ENCODE assay signal across 2 cellular contexts in the genomic region with DNA sequence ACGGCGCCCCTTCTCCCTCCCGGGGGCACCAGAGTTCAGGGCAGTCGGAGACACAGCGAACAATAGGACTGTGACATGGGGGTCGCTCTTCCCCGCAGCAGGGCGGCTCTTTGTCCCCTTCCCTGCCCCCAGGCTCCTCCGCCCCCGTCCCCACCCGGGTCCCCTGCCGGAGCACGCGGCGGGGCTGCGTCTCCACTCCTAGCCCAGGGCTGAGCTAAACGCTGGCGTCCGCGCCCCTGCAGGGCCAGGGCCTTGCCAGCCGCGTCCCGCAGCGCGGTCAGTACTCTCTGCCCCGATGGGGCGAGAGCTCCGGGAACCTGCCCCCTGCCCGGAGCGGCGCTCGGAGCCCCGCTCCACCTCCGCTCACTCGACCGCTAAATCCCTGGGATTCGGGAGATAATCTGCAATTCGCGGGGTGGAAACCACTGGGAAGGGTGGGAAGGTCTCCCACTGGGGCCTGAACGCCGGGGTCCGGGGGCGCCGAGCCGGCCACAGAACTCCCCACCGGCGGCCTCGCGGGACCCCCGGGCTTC.
TF ChIP-seq lines count a peak whose summit lies in the region.

No MANE protein-coding gene starts in this region.

TF ChIP-seq in HCT116, 20 proteins besides CTCF, POLR2A, EP300 and RAD21:
- TF ChIP-seq ZFX (IDR thresholded peaks at IDR 0.05), result peak; percentile 73
- peak; percentile 1; the same call in 1 of the 2 replicates for TF ChIP-seq MAX (IDR thresholded peaks at IDR 0.05)
- no peak for TF ChIP-seq CBX3 (IDR thresholded peaks at IDR 0.05; ENCODE audit: low read depth)
- 0 out of 2 replicates have a peak, but pooled peaks have one; percentile 28 for TF ChIP-seq SIN3A (IDR thresholded peaks at IDR 0.05; ENCODE audit: low read depth)

TF ChIP-seq in GM12878, 131 proteins besides CTCF, POLR2A, EP300 and RAD21:
- TF ChIP-seq SIN3A (IDR thresholded peaks at IDR 0.05; ENCODE audit: low read depth, low read length) (peak; percentile 16; the same call in 1 of the 2 replicates), POLR2AphosphoS5 (IDR thresholded peaks at IDR 0.05; ENCODE audit: low read length) (no peak), SREBF1 (IDR thresholded peaks at IDR 0.05; ENCODE audit: low read length) (no peak), EGR1 (IDR thresholded peaks at IDR 0.05; ENCODE audit: borderline replicate concordance in 1 of 2, low read depth in 2 of 2, low read length in 2 of 2) (0 out of 3 replicates have a peak, but pooled peaks of 1 of the 2 experiments have one; percentile 4), TAF1 (IDR thresholded peaks at IDR 0.05; ENCODE audit: borderline replicate concordance, low read depth, low read length) (no peak), ZBED1 (IDR thresholded peaks at IDR 0.05; ENCODE audit: borderline replicate concordance) (no peak), IKZF1 (conservative IDR thresholded peaks at IDR 0.05) (0 out of 2 replicates have a peak, but pooled peaks have one; percentile 5), NBN (IDR thresholded peaks at IDR 0.05) (0 out of 2 replicates have a peak, but pooled peaks have one; percentile 26), ZNF384 (IDR thresholded peaks at IDR 0.05; ENCODE audit: borderline replicate concordance, low read depth, low read length) (no peak), GATAD2B (conservative IDR thresholded peaks at IDR 0.05; ENCODE audit: low read depth) (peak; percentile 43; the same call in 1 of the 2 replicates)
- TF ChIP-seq, protein P1, sequence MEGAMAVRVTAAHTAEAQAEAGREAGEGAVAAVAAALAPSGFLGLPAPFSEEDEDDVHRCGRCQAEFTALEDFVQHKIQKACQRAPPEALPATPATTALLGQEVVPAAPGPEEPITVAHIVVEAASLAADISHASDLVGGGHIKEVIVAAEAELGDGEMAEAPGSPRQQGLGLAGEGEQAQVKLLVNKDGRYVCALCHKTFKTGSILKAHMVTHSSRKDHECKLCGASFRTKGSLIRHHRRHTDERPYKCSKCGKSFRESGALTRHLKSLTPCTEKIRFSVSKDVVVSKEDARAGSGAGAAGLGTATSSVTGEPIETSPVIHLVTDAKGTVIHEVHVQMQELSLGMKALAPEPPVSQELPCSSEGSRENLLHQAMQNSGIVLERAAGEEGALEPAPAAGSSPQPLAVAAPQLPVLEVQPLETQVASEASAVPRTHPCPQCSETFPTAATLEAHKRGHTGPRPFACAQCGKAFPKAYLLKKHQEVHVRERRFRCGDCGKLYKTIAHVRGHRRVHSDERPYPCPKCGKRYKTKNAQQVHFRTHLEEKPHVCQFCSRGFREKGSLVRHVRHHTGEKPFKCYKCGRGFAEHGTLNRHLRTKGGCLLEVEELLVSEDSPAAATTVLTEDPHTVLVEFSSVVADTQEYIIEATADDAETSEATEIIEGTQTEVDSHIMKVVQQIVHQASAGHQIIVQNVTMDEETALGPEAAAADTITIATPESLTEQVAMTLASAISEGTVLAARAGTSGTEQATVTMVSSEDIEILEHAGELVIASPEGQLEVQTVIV (IDR thresholded peaks at IDR 0.05; ENCODE audit: borderline replicate concordance, partially characterized antibody), result no peak
